ENCODE assay signal across 24 cellular contexts in the genomic region with DNA sequence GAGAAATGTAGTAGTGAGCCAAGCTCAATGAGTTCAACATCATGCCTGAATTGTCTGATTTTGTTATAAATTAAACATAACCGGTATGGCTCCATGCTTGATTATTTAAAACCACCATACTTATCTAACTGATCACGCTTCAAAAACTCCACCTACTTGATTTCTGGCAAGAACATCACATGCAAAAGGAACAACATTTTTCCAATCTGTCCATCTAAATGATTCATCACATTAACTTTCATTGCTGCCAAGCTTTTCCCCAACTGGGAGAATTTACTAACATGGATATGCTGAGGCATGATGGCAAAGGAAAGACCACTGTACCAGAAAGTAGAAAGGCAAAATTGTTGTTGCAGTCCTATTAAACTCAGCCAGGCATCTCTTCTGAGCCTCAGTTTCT.
DNase-seq lines count a peak whose midpoint lies in the region; ATAC-seq and TF ChIP-seq lines count a peak whose summit lies in the region.
"Had no signal": no experiment of that assay in that cellular context is flagged by ENCODE, and none has a peak within 500 bp of the region (broad histone marks: within the 10 kb centered on the region; RNA-seq: fewer than 3 reads in every experiment).

No MANE protein-coding gene starts in this region.

- no peak overlapping the region for H3K4me2 ChIP-seq in GM23248 (ENCODE audit: unreplicated experiment)
- H3K4me2 ChIP-seq in osteoblast (ENCODE audit: insufficient read depth, low read length): no peak overlapping the region
- H3K4me2 ChIP-seq: PC-9 had no signal

- H3K4me3 ChIP-seq in GM23248 (no peak overlapping the region), astrocyte of the cerebellum (ENCODE audit: low read depth, low read length) (no peak overlapping the region), fibroblast of pulmonary artery (replicated peaks; ENCODE audit: low read depth, low read length) (no peak overlapping the region), osteoblast (ENCODE audit: insufficient read depth, low read length) (no peak overlapping the region)
- H3K4me3 ChIP-seq: GM12878, PC-9, SJCRH30 had no signal

- WGBS in GM23248 (ENCODE audit: low coverage in 1 of 2, low lambda C conversion rate in 2 of 2, missing lambda C conversion rate in 2 of 2), 2 experiments: 20 to 27% methylated on average over 2 of the region's 2 CpGs

- peaks cover 0 to 7% (median 0%) of the 10 kb centered on the region in 4 donors for H3K4me1 Mint-ChIP-seq in naive thymus-derived CD8-positive, alpha-beta T cell

- no peak overlapping the region for H3K9ac ChIP-seq in GM23248

- no peak overlapping the region for H3K27ac Mint-ChIP-seq in naive thymus-derived CD8-positive, alpha-beta T cell
- H3K27ac Mint-ChIP-seq: B cell had no signal

- H2AFZ ChIP-seq in GM23248 (no peak overlapping the region), osteoblast (ENCODE audit: low read length) (no peak overlapping the region)
- H2AFZ ChIP-seq: PC-9 had no signal

- no peak overlapping the region for H3K4me3 Mint-ChIP-seq in naive thymus-derived CD8-positive, alpha-beta T cell
- H3K4me3 Mint-ChIP-seq: B cell had no signal

- H3F3A ChIP-seq in GM23248 (ENCODE audit: insufficient read depth): no peaks in the 10 kb centered on the region

- in situ Hi-C loops in GM23248 (cut with MboI): loop anchor here (10.0 to 25.0 kb wide), 2 partner anchors 289 to 1166 kb away; a partner anchor contains a TSS
- in situ Hi-C loops in astrocyte of the cerebellum (cut with HindIII; ENCODE audit: low sequenced_read_pairs): loop anchor here (25.0 kb wide), 1 partner anchor 1141 kb away; no protein-coding TSS in a partner anchor

- H3K27me3 ChIP-seq in GM23248 (replicated peaks; ENCODE audit: insufficient read depth) (no peaks in the 10 kb centered on the region), osteoblast (ENCODE audit: insufficient read depth, low read length) (no peaks in the 10 kb centered on the region)
- H3K27me3 ChIP-seq: SJCRH30 had no signal

- POLR2A ChIA-PET in naive thymus-derived CD8-positive, alpha-beta T cell (lab: Charles Lee): no interaction called here

- DNase-seq in GM23248 (peak; percentile 7), astrocyte of the cerebellum (ENCODE audit: low read depth) (peak; percentile 13), fibroblast of pulmonary artery (ENCODE audit: low read depth) (peak; percentile 23), osteoblast (ENCODE audit: insufficient read length, low spot score, missing footprints) (peak; percentile 38), retina (no peak)
- DNase-seq in activated effector memory CD4-positive, alpha-beta T cell treated with anti-CD3 and anti-CD28 coated beads, Interleukin-2, amount 50 U/mL, for 16 hours: no peak
- DNase-seq in naive thymus-derived CD8-positive, alpha-beta T cell: no peak
- DNase-seq: COR-L47, DMS 273 treated with DMSO at 0.1 percent for 48 hours, DND-41, GDM1, KBM-7, MV-4-11, NCI-H1417, NCI-H187, NCI-H2107, NCI-H345, NCI-H524 treated with DMSO at 0.1 percent for 48 hours, PC-9, SJCRH30 had no signal

- TF ChIP-seq CTCF in astrocyte of the cerebellum (IDR thresholded peaks at IDR 0.05; ENCODE audit: low read depth, low read length, missing control alignments) (no peak), fibroblast of pulmonary artery (IDR thresholded peaks at IDR 0.05; ENCODE audit: low read length, missing control alignments) (no peak), osteoblast (IDR thresholded peaks at IDR 0.05; ENCODE audit: extremely low read depth, low read depth, low read length) (no peak)

- H3K9me3 Mint-ChIP-seq in naive thymus-derived CD8-positive, alpha-beta T cell: no peaks in the 10 kb centered on the region

- no peak for ATAC-seq in HG02623 (IDR thresholded peaks at IDR 0.05; ENCODE audit: unreplicated experiment)
- ATAC-seq in naive thymus-derived CD8-positive, alpha-beta T cell: no peak
- ATAC-seq: GM12878, HepG2 had no signal

- peaks cover 0 to 9% (median 1%) of the 10 kb centered on the region in 5 donors for H3K27me3 Mint-ChIP-seq in naive thymus-derived CD8-positive, alpha-beta T cell

- H3K36me3 ChIP-seq in GM23248 (ENCODE audit: low read depth): no peaks in the 10 kb centered on the region
- H3K36me3 ChIP-seq in osteoblast (ENCODE audit: insufficient read depth, low read length): no peaks in the 10 kb centered on the region
- H3K36me3 ChIP-seq: SJCRH30 had no signal

- H3K79me2 ChIP-seq in GM23248 (ENCODE audit: insufficient read depth) (no peaks in the 10 kb centered on the region), osteoblast (ENCODE audit: insufficient read depth, low read length) (no peaks in the 10 kb centered on the region)

- H3K9me3 ChIP-seq in GM23248 (ENCODE audit: low read depth) (no peaks in the 10 kb centered on the region), osteoblast (ENCODE audit: low read depth, low read length) (no peaks in the 10 kb centered on the region)
- H3K9me3 ChIP-seq: SJCRH30 had no signal

- peaks cover 12% of the 10 kb centered on the region; the same call in 1 of the 2 replicates for H3K4me1 ChIP-seq in GM23248 (ENCODE audit: insufficient read depth)
- peaks cover 29% of the 10 kb centered on the region for H3K4me1 ChIP-seq in osteoblast (ENCODE audit: insufficient read depth, low read length)

- no peaks in the 10 kb centered on the region for H3K9me2 ChIP-seq in GM23248 (ENCODE audit: insufficient read depth)

- H3K27ac ChIP-seq in GM23248 (no peak overlapping the region), osteoblast (ENCODE audit: low read depth, low read length) (no peak overlapping the region)
- H3K27ac ChIP-seq: PC-9, SJCRH30 had no signal

- H3K36me3 Mint-ChIP-seq in naive thymus-derived CD8-positive, alpha-beta T cell: no peaks in the 10 kb centered on the region

- H4K20me1 ChIP-seq in GM23248 (ENCODE audit: insufficient read depth): no peaks in the 10 kb centered on the region
- no peaks in the 10 kb centered on the region for H4K20me1 ChIP-seq in osteoblast (ENCODE audit: insufficient read depth, low read length)

Comparison
In these comparisons a context has a peak if more than half of its experiments do, and no peak if none do; other contexts are left out.
1. DNase-seq: peak in GM23248 (single experiment), astrocyte of the cerebellum (single experiment), fibroblast of pulmonary artery (single experiment) and osteoblast (single experiment); none in retina (single experiment), activated effector memory CD4-positive, alpha-beta T cell treated with anti-CD3 and anti-CD28 coated beads, Interleukin-2, amount 50 U/mL, for 16 hours (single experiment) and naive thymus-derived CD8-positive, alpha-beta T cell (0 of 10).